In genomic region chr17:39700148-39700987, GRCh38 we compare ENCODE assay signal across 1 cellular context.
TF ChIP-seq lines count a peak whose summit lies in the region.

No MANE protein-coding gene starts in this region.

TF ChIP-seq in HepG2, 621 proteins besides CTCF, POLR2A, EP300 and RAD21 (continued from another document and continues in another):
- TF ChIP-seq, protein P1, sequence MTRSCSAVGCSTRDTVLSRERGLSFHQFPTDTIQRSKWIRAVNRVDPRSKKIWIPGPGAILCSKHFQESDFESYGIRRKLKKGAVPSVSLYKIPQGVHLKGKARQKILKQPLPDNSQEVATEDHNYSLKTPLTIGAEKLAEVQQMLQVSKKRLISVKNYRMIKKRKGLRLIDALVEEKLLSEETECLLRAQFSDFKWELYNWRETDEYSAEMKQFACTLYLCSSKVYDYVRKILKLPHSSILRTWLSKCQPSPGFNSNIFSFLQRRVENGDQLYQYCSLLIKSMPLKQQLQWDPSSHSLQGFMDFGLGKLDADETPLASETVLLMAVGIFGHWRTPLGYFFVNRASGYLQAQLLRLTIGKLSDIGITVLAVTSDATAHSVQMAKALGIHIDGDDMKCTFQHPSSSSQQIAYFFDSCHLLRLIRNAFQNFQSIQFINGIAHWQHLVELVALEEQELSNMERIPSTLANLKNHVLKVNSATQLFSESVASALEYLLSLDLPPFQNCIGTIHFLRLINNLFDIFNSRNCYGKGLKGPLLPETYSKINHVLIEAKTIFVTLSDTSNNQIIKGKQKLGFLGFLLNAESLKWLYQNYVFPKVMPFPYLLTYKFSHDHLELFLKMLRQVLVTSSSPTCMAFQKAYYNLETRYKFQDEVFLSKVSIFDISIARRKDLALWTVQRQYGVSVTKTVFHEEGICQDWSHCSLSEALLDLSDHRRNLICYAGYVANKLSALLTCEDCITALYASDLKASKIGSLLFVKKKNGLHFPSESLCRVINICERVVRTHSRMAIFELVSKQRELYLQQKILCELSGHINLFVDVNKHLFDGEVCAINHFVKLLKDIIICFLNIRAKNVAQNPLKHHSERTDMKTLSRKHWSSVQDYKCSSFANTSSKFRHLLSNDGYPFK (CRISPR knock-in tag; IDR thresholded peaks at IDR 0.05; ENCODE audit: borderline replicate concordance): no peak
- TF ChIP-seq STAG1 (CRISPR knock-in tag; IDR thresholded peaks at IDR 0.05) (no peak), UBTF (CRISPR knock-in tag; IDR thresholded peaks at IDR 0.05) (peak; percentile 74; the same call in 1 of the 2 replicates), PRPF4 (IDR thresholded peaks at IDR 0.05; ENCODE audit: low read depth, low read length, poor library complexity, severe bottlenecking) (no peak), GFI1 (CRISPR knock-in tag; IDR thresholded peaks at IDR 0.05; ENCODE audit: borderline replicate concordance) (peak; percentile 79; the same call in 1 of the 2 replicates), KLF16 (CRISPR knock-in tag; IDR thresholded peaks at IDR 0.05) (0 out of 4 replicates have a peak, but pooled peaks of 1 of the 2 experiments have one; percentile 35), ZNF280D (CRISPR knock-in tag; IDR thresholded peaks at IDR 0.05) (no peak; the same call in 1 of the 2 replicates), ZNF337 (CRISPR knock-in tag; IDR thresholded peaks at IDR 0.05; ENCODE audit: borderline replicate concordance, low read depth) (no peak), AHR (CRISPR knock-in tag; IDR thresholded peaks at IDR 0.05) (0 out of 2 replicates have a peak, but pooled peaks have one; percentile 2), ONECUT2 (CRISPR knock-in tag; IDR thresholded peaks at IDR 0.05) (no peak), SMAD3 (CRISPR knock-in tag; IDR thresholded peaks at IDR 0.05) (no peak), ETV6 (CRISPR knock-in tag; conservative IDR thresholded peaks at IDR 0.05) (no peak; the same call in 1 of the 2 replicates), ZNF350 (CRISPR knock-in tag; IDR thresholded peaks at IDR 0.05; ENCODE audit: borderline replicate concordance, low read depth) (no peak; the same call in 1 of the 2 replicates), RERE (CRISPR knock-in tag; IDR thresholded peaks at IDR 0.05; ENCODE audit: low read depth) (no peak), ZNF382 (CRISPR knock-in tag; IDR thresholded peaks at IDR 0.05; ENCODE audit: borderline replicate concordance) (no peak), ZBTB8A (CRISPR knock-in tag; IDR thresholded peaks at IDR 0.05; ENCODE audit: borderline replicate concordance, low read depth) (no peak), ZNF775 (CRISPR knock-in tag; IDR thresholded peaks at IDR 0.05; ENCODE audit: borderline replicate concordance) (no peak), ZNF510 (CRISPR knock-in tag; IDR thresholded peaks at IDR 0.05; ENCODE audit: low read depth) (0 out of 2 replicates have a peak, but pooled peaks have one; percentile 34), CHCHD3 (CRISPR knock-in tag; IDR thresholded peaks at IDR 0.05) (no peak), NONO (IDR thresholded peaks at IDR 0.05) (no peak), NONO (CRISPR knock-in tag; conservative IDR thresholded peaks at IDR 0.05) (peak; percentile 15; the same call in 1 of the 2 replicates), ZNF160 (CRISPR knock-in tag; IDR thresholded peaks at IDR 0.05) (peak; percentile 60; the same call in 1 of the 2 replicates), ZNF362 (CRISPR knock-in tag; IDR thresholded peaks at IDR 0.05; ENCODE audit: borderline replicate concordance) (peak; percentile 9; the same call in 1 of the 2 replicates), BRD4 (CRISPR knock-in tag; IDR thresholded peaks at IDR 0.05) (no peak), ZNF367 (CRISPR knock-in tag; IDR thresholded peaks at IDR 0.05; ENCODE audit: borderline replicate concordance) (no peak), ZFP36L2 (CRISPR knock-in tag; IDR thresholded peaks at IDR 0.05) (no peak)
- TF ChIP-seq, protein P2, sequence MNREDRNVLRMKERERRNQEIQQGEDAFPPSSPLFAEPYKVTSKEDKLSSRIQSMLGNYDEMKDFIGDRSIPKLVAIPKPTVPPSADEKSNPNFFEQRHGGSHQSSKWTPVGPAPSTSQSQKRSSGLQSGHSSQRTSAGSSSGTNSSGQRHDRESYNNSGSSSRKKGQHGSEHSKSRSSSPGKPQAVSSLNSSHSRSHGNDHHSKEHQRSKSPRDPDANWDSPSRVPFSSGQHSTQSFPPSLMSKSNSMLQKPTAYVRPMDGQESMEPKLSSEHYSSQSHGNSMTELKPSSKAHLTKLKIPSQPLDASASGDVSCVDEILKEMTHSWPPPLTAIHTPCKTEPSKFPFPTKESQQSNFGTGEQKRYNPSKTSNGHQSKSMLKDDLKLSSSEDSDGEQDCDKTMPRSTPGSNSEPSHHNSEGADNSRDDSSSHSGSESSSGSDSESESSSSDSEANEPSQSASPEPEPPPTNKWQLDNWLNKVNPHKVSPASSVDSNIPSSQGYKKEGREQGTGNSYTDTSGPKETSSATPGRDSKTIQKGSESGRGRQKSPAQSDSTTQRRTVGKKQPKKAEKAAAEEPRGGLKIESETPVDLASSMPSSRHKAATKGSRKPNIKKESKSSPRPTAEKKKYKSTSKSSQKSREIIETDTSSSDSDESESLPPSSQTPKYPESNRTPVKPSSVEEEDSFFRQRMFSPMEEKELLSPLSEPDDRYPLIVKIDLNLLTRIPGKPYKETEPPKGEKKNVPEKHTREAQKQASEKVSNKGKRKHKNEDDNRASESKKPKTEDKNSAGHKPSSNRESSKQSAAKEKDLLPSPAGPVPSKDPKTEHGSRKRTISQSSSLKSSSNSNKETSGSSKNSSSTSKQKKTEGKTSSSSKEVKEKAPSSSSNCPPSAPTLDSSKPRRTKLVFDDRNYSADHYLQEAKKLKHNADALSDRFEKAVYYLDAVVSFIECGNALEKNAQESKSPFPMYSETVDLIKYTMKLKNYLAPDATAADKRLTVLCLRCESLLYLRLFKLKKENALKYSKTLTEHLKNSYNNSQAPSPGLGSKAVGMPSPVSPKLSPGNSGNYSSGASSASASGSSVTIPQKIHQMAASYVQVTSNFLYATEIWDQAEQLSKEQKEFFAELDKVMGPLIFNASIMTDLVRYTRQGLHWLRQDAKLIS (CRISPR knock-in tag; IDR thresholded peaks at IDR 0.05): no peak
- TF ChIP-seq, protein P3, sequence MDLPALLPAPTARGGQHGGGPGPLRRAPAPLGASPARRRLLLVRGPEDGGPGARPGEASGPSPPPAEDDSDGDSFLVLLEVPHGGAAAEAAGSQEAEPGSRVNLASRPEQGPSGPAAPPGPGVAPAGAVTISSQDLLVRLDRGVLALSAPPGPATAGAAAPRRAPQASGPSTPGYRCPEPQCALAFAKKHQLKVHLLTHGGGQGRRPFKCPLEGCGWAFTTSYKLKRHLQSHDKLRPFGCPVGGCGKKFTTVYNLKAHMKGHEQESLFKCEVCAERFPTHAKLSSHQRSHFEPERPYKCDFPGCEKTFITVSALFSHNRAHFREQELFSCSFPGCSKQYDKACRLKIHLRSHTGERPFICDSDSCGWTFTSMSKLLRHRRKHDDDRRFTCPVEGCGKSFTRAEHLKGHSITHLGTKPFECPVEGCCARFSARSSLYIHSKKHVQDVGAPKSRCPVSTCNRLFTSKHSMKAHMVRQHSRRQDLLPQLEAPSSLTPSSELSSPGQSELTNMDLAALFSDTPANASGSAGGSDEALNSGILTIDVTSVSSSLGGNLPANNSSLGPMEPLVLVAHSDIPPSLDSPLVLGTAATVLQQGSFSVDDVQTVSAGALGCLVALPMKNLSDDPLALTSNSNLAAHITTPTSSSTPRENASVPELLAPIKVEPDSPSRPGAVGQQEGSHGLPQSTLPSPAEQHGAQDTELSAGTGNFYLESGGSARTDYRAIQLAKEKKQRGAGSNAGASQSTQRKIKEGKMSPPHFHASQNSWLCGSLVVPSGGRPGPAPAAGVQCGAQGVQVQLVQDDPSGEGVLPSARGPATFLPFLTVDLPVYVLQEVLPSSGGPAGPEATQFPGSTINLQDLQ (CRISPR knock-in tag; IDR thresholded peaks at IDR 0.05): no peak
- TF ChIP-seq, protein P4, sequence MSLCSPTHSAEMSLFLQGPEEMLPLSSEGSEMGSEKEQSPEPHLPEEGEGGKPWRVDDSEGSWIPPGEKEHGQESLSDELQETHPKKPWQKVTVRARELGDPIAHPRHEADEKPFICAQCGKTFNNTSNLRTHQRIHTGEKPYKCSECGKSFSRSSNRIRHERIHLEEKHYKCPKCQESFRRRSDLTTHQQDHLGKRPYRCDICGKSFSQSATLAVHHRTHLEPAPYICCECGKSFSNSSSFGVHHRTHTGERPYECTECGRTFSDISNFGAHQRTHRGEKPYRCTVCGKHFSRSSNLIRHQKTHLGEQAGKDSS (CRISPR knock-in tag; IDR thresholded peaks at IDR 0.05; ENCODE audit: borderline replicate concordance, low read depth): peak; percentile 38; the same call in 1 of the 2 replicates
